23 cellular contexts compared by ENCODE assay signal in genomic region chr16:51449441-51449840, GRCh38.
"Had no signal": no experiment of that assay in that cellular context is flagged by ENCODE, and none has a peak within 500 bp of the region (broad histone marks: within the 10 kb centered on the region; RNA-seq: fewer than 3 reads in every experiment).

No MANE protein-coding gene starts in this region.

- H3K4me3 ChIP-seq: esophagus muscularis mucosa, gastrocnemius medialis, mucosa of descending colon, prostate gland, upper lobe of left lung had no signal

- H3K4me3 Mint-ChIP-seq: activated naive CD4-positive, alpha-beta T cell treated with anti-CD3 and anti-CD28 coated beads, Interleukin-2, amount 50 U/mL, for 24 hours; dendritic cell treated with granulocyte-macrophage colony-stimulating factor and Interleukin-4, amounts not matched to agents 40 ng/mL and 50 ng/mL, for 4 days; memory B cell; T-helper 1 cell treated with Interleukin-12 subunit alpha and Interleukin-12 subunit beta and Interleukin-4 antibody, amounts not matched to agents 30 μg/mL and 1 μg/mL, for 36 hours; WTC11 had no signal

- H3K9me3 ChIP-seq: esophagus muscularis mucosa, gastrocnemius medialis, mucosa of descending colon, prostate gland, upper lobe of left lung had no signal

- H3K4me1 ChIP-seq: esophagus muscularis mucosa, gastrocnemius medialis, prostate gland, upper lobe of left lung had no signal

- H3K27me3 Mint-ChIP-seq: activated naive CD4-positive, alpha-beta T cell treated with anti-CD3 and anti-CD28 coated beads, Interleukin-2, amount 50 U/mL, for 24 hours; dendritic cell treated with granulocyte-macrophage colony-stimulating factor and Interleukin-4, amounts not matched to agents 40 ng/mL and 50 ng/mL, for 4 days; memory B cell had no signal

- DNase-seq: activated gamma-delta T cell treated with Interleukin-2 at 50 U/mL for 16 hours; activated T-cell treated with anti-CD3 and anti-CD28 coated beads, Interleukin-2, amount 50 U/mL, for 1 hour; aorta; brain microvascular endothelial cell; caudate nucleus; effector memory CD4-positive, alpha-beta T cell; gastrocnemius medialis; head of caudate nucleus; hypothalamus; kidney; mucosa of descending colon; right cardiac atrium; stimulated activated CD4-positive, alpha-beta T cell treated with anti-CD3 and anti-CD28 coated beads, Interleukin-4, amount 100 ng/mL, for 24 hours; stimulated activated naive CD4-positive, alpha-beta T cell treated with Interleukin-2 at 50 U/mL for 16 hours; T1000; upper lobe of left lung had no signal

- H3K27me3 ChIP-seq: brain microvascular endothelial cell, gastrocnemius medialis, upper lobe of left lung had no signal

- H3K36me3 ChIP-seq: brain microvascular endothelial cell, esophagus muscularis mucosa, gastrocnemius medialis, prostate gland, upper lobe of left lung had no signal

- H3K27ac Mint-ChIP-seq: activated naive CD4-positive, alpha-beta T cell treated with anti-CD3 and anti-CD28 coated beads, Interleukin-2, amount 50 U/mL, for 24 hours; dendritic cell treated with granulocyte-macrophage colony-stimulating factor and Interleukin-4, amounts not matched to agents 40 ng/mL and 50 ng/mL, for 4 days; memory B cell; T-helper 1 cell treated with Interleukin-12 subunit alpha and Interleukin-12 subunit beta and Interleukin-4 antibody, amounts not matched to agents 30 μg/mL and 1 μg/mL, for 36 hours; WTC11 had no signal

- H3K4me1 Mint-ChIP-seq: activated naive CD4-positive, alpha-beta T cell treated with anti-CD3 and anti-CD28 coated beads, Interleukin-2, amount 50 U/mL, for 24 hours; memory B cell had no signal

- H3K36me3 Mint-ChIP-seq: activated naive CD4-positive, alpha-beta T cell treated with anti-CD3 and anti-CD28 coated beads, Interleukin-2, amount 50 U/mL, for 24 hours; memory B cell; WTC11 had no signal

- H3K27ac ChIP-seq: brain microvascular endothelial cell, esophagus muscularis mucosa, gastrocnemius medialis, prostate gland, upper lobe of left lung had no signal

- H3K9me3 Mint-ChIP-seq: activated naive CD4-positive, alpha-beta T cell treated with anti-CD3 and anti-CD28 coated beads, Interleukin-2, amount 50 U/mL, for 24 hours; dendritic cell treated with granulocyte-macrophage colony-stimulating factor and Interleukin-4, amounts not matched to agents 40 ng/mL and 50 ng/mL, for 4 days; WTC11 had no signal
